In the genomic region with DNA sequence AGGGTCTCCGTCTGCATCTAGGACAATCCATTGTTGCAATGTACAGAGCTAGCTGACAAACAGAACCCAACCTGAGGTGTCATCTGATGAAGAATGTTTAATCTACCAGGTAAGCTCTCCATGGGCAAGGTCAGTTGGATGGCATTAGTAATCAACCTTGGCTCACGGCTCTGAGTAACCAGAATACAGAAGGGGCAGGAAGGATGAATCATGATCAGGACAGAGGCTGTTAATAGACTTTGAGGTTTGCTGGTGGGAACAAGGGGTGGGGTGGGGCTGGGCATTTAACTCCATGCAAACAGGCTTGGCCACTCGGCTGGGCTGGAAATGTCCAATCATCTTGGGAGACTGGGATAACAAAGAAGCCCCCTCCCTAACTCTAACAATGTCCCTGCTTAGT, we compare ENCODE assay signal across 12 cellular contexts.
DNase-seq lines count a peak whose midpoint lies in the region; ATAC-seq and TF ChIP-seq lines count a peak whose summit lies in the region.
"Had no signal": no experiment of that assay in that cellular context is flagged by ENCODE, and none has a peak within 500 bp of the region (broad histone marks: within the 10 kb centered on the region; RNA-seq: fewer than 3 reads in every experiment).

No MANE protein-coding gene starts in this region.

- ATAC-seq in Right ventricle myocardium superior (ENCODE audit: poor library complexity): no peak
- no peak for ATAC-seq in HG03442 (IDR thresholded peaks at IDR 0.05; ENCODE audit: unreplicated experiment)
- no peak for ATAC-seq in GM19395 (IDR thresholded peaks at IDR 0.05; ENCODE audit: unreplicated experiment)
- ATAC-seq: gastroesophageal sphincter had no signal

- H3K4me3 ChIP-seq in astrocyte of the spinal cord (ENCODE audit: low read depth, low read length): no peak overlapping the region
- H3K4me3 ChIP-seq: gastroesophageal sphincter had no signal

- TF ChIP-seq CTCF in astrocyte of the spinal cord (IDR thresholded peaks at IDR 0.05; ENCODE audit: low read depth, low read length): no peak

- in situ Hi-C loops in Caki2 (cut with HindIII; ENCODE audit: low pct_unique_long_range_greater_than_20kb, low sequenced_read_pairs) (no loop called here), astrocyte of the spinal cord (cut with HindIII; ENCODE audit: low sequenced_read_pairs) (no loop called here)

- intact Hi-C loops in Right ventricle myocardium superior (cut with DNase I): no loop called here

- peak; percentile 74 for DNase-seq in Caki2 (ENCODE audit: low read depth)
- peak; percentile 98 for DNase-seq in M059J (ENCODE audit: low read depth)
- peak; percentile 85 for DNase-seq in astrocyte of the spinal cord (ENCODE audit: low read depth, low spot score)
- peak; percentile 14 for DNase-seq in mucosa of gallbladder (ENCODE audit: low spot score)
- no peak for DNase-seq in Right ventricle myocardium superior
- DNase-seq in NCI-H1092 (lab: John Stamatoyannopoulos, UW): no peak
- DNase-seq: activated effector memory CD4-positive, alpha-beta T cell treated with anti-CD3 and anti-CD28 coated beads, Interleukin-2, amount 50 U/mL, for 16 hours; GF-D8; NCI-H1048 had no signal

Comparison
In these comparisons a context has a peak if more than half of its experiments do, and no peak if none do; other contexts are left out.
1. DNase-seq: peak in Caki2 (single experiment), M059J (single experiment), astrocyte of the spinal cord (single experiment) and mucosa of gallbladder (single experiment); none in Right ventricle myocardium superior (single experiment) and NCI-H1092 (single experiment).